8 cellular contexts compared by ENCODE assay signal in the genomic region with DNA sequence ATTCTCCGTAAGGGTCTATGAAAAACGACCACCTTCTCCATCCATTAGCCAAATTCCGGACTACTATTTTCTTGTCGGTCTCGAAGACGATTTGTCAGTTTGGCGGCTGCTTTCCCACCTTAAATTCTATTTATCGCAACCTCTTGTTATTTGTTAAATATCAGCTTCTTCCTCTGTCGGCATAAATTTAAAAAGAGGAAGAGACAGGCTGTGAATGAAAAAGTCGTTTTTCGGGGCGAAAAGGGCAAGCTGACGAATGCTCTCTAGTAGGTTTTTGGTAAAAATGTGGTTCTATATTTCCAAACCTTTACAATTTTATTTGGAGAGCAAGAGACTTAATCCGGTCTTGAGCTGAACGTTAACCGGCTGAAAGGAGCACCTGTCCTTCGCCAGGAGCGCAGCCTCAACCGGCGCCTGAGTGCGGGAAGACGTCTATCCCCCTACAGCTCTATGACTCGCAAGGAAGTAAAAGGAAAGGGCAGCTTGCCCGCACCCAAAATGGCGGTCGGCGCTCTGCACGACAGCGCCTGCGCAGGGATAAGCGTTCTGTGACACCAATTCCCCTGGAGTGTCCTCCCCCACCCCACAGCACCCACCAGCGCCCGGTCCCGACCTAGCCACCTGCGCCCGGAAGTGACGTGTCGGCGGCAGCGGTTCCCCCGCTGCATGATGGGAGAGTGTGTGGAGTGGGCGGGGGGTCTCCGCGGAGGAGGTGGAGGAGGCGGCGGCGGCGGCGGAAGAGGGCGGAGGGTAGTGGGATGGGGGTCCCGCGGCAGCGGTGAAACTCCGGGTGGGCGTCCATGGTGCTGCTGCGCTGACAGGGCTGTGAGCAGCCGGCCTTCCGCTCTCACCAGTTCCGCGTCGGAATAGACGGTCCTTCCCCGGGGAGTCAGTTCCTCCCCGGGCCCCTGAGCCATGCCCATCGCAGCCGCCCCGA. TPM values are rescaled to one million over a fixed set of nuclear protein-coding genes. Genes with fewer than 3 reads are reported as not detected.
A peak's percentile ranks its signal among the peaks of the same experiment; 100 is the strongest.
DNase-seq lines count a peak whose midpoint lies in the region; ATAC-seq and TF ChIP-seq lines count a peak whose summit lies in the region.

A gene with protein sequence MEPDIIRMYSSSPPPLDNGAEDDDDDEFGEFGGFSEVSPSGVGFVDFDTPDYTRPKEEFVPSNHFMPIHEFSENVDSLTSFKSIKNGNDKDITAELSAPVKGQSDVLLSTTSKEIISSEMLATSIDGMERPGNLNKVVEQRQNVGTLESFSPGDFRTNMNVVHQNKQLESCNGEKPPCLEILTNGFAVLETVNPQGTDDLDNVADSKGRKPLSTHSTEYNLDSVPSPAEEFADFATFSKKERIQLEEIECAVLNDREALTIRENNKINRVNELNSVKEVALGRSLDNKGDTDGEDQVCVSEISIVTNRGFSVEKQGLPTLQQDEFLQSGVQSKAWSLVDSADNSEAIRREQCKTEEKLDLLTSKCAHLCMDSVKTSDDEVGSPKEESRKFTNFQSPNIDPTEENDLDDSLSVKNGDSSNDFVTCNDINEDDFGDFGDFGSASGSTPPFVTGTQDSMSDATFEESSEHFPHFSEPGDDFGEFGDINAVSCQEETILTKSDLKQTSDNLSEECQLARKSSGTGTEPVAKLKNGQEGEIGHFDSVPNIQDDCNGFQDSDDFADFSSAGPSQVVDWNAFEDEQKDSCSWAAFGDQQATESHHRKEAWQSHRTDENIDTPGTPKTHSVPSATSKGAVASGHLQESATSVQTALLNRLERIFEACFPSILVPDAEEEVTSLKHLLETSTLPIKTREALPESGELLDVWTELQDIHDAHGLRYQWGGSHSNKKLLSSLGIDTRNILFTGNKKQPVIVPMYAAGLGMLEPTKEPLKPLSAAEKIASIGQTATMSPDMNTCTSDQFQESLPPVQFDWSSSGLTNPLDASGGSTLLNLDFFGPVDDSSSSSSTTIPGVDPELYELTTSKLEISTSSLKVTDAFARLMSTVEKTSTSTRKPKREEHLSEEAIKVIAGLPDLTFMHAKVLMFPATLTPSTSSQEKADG (plus strand): TSS at position 662 of the 937 bp plus-strand sequence. CDS start 27,147 bp downstream, outside the sequence.

- peak within 1 kb of the TSS; percentile 86 for H3K4me3 Mint-ChIP-seq in natural killer cell treated with Interleukin-12 subunit alpha and Interleukin-12 subunit beta and Interleukin-15 and Interleukin-18, amount 100 ng/mL, for 72 hours

- H3K9ac ChIP-seq in Loucy (ENCODE audit: low read depth, low read length, poor library complexity, severe bottlenecking) = peak within 1 kb of the TSS; percentile 94

- no peaks in the 10 kb centered on the region for H3K9me3 Mint-ChIP-seq in natural killer cell treated with Interleukin-12 subunit alpha and Interleukin-12 subunit beta and Interleukin-15 and Interleukin-18, amount 100 ng/mL, for 72 hours

- peak; percentile 99 for DNase-seq in EH (ENCODE audit: low read depth)
- peak; percentile 98 for DNase-seq in H4 (ENCODE audit: low spot score)
- DNase-seq in activated T-helper 9 cell treated with anti-CD3 and anti-CD28 coated beads, Interleukin-2, amount 50 U/mL, for 16 hours (ENCODE audit: low read depth) = peak; percentile 99
- peak; percentile 96 for DNase-seq in fibroblast of peridontal ligament (ENCODE audit: extremely low read depth)
- DNase-seq in natural killer cell treated with Interleukin-12 subunit alpha and Interleukin-12 subunit beta and Interleukin-15 and Interleukin-18, amount 100 ng/mL, for 72 hours (ENCODE audit: low spot score) = peak; percentile 100
- peak; percentile 99 for DNase-seq in stimulated activated naive CD8-positive, alpha-beta T cell treated with anti-CD3 and anti-CD28 coated beads, Interleukin-15, Interleukin-2, amounts not matched to agents 100 U/mL and 50 U/mL, for 24 hours

- peaks cover 30 to 31% of the 10 kb centered on the region in 2 donors for H3K4me1 Mint-ChIP-seq in natural killer cell treated with Interleukin-12 subunit alpha and Interleukin-12 subunit beta and Interleukin-15 and Interleukin-18, amount 100 ng/mL, for 72 hours (ENCODE audit: low read depth in 2 of 2)

- H3K4me2 ChIP-seq in Loucy (ENCODE audit: low read depth, low read length, poor library complexity, severe bottlenecking) = peak within 1 kb of the TSS; percentile 100

- H3F3A ChIP-seq in Loucy (ENCODE audit: low read depth) = peaks cover 5% of the 10 kb centered on the region

- H3K27ac Mint-ChIP-seq in natural killer cell treated with Interleukin-12 subunit alpha and Interleukin-12 subunit beta and Interleukin-15 and Interleukin-18, amount 100 ng/mL, for 72 hours = peak within 1 kb of the TSS; percentile 87 to 100

- H3K79me2 ChIP-seq in Loucy (ENCODE audit: insufficient read depth, low read length) = peaks cover 44% of the 10 kb centered on the region

- H3K4me3 ChIP-seq in Loucy (ENCODE audit: low read length, poor library complexity, severe bottlenecking) = peak within 1 kb of the TSS; percentile 91

- no peaks in the 10 kb centered on the region for H3K27me3 Mint-ChIP-seq in natural killer cell treated with Interleukin-12 subunit alpha and Interleukin-12 subunit beta and Interleukin-15 and Interleukin-18, amount 100 ng/mL, for 72 hours

- H3K9me2 ChIP-seq in Loucy (replicated peaks; ENCODE audit: low read depth, low read length) = no peaks in the 10 kb centered on the region

- ATAC-seq in natural killer cell treated with Interleukin-12 subunit alpha and Interleukin-12 subunit beta and Interleukin-15 and Interleukin-18, amount 100 ng/mL, for 72 hours = peak; percentile 99
- peak; percentile 97 for ATAC-seq in stimulated activated naive CD8-positive, alpha-beta T cell treated with anti-CD3 and anti-CD28 coated beads, Interleukin-15, Interleukin-2, amounts not matched to agents 100 U/mL and 50 U/mL, for 24 hours

- peak; percentile 96 for TF ChIP-seq POLR2A in Raji (IDR thresholded peaks at IDR 0.05; ENCODE audit: insufficient read depth, low read depth, low read length)

- peaks cover 50% of the 10 kb centered on the region for H3K4me1 ChIP-seq in Loucy (ENCODE audit: insufficient read depth, low read length, poor library complexity, severe bottlenecking)

- peaks cover 41% of the 10 kb centered on the region for H4K20me1 ChIP-seq in Loucy (ENCODE audit: insufficient read depth, low read length, poor library complexity, severe bottlenecking)

- H3K36me3 Mint-ChIP-seq in natural killer cell treated with Interleukin-12 subunit alpha and Interleukin-12 subunit beta and Interleukin-15 and Interleukin-18, amount 100 ng/mL, for 72 hours = peaks cover 4% of the 10 kb centered on the region

- H2AFZ ChIP-seq in Loucy (ENCODE audit: low read length) = peak within 1 kb of the TSS; percentile 97

- H3K9me3 ChIP-seq in Loucy (ENCODE audit: insufficient read depth, low read depth, low read length) = no peaks in the 10 kb centered on the region

- no peaks in the 10 kb centered on the region for H3K36me3 ChIP-seq in Loucy (ENCODE audit: insufficient read depth, low read length)

- H3K27me3 ChIP-seq in Loucy (ENCODE audit: insufficient read depth, low read length, poor library complexity, severe bottlenecking) = no peaks in the 10 kb centered on the region

- TF ChIP-seq CTCF in Loucy (conservative IDR thresholded peaks at IDR 0.05; ENCODE audit: low read length) = no peak

RNA-seq across cellular contexts. Expression of the gene that starts here (rescaled TPM):
- 16.8 and 23.3 TPM in 2 replicates for total RNA-seq in H4 (2014; rRNA removed; shearing (Covaris generic))
- 10 to 100 TPM; 38.7 to 49.0 TPM for total RNA-seq in natural killer cell treated with Interleukin-12 subunit alpha and Interleukin-12 subunit beta and Interleukin-15 and Interleukin-18, amount 100 ng/mL, for 72 hours

Comparison
In these comparisons a context has a peak if more than half of its experiments do, and no peak if none do; other contexts are left out.
1. Peak in every context shown above with its lines: DNase-seq, ATAC-seq and H3K4me3 ChIP-seq.